ENCODE assay signal across 24 cellular contexts in the genomic region with DNA sequence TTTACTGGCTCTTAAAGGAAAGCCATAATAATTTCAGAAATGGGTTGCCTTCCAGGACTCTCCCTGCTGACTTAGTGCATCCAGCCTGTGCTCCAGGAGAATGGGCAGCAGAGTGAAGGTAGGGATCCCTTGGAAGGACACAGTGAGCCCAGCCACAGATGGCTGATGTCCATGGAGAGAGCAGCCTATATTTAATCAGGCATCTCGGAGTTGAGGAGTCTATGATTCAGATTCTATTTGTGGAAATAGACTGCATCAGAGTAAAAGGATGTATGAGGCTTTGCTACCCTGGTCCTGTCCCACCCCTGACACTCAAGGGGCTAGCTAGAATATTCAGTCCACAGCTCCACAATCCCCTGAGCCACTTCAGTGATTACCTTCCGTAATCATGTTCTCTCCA. TPM values are rescaled to one million over a fixed set of nuclear protein-coding genes. Genes with fewer than 3 reads are reported as not detected.
DNase-seq lines count a peak whose midpoint lies in the region; ATAC-seq and TF ChIP-seq lines count a peak whose summit lies in the region.
"Had no signal": no experiment of that assay in that cellular context is flagged by ENCODE, and none has a peak within 500 bp of the region (broad histone marks: within the 10 kb centered on the region; RNA-seq: fewer than 3 reads in every experiment).

No MANE protein-coding gene starts in this region.

- intact Hi-C loops in heart right ventricle (cut with DNase I) (no loop called here), right cardiac atrium (cut with DNase I) (no loop called here), aorta (cut with DNase I) (loop anchor here in 1 of 2 donors (10.0 kb wide), 1 partner anchor 270 kb away; no protein-coding TSS in a partner anchor)

- H3K4me3 ChIP-seq in heart right ventricle (no peak overlapping the region), right cardiac atrium (ENCODE audit: low read length) (no peak overlapping the region), aorta (ENCODE audit: low read length in 2 of 2) (no peak overlapping the region)
- H3K4me3 ChIP-seq: GM12878, SK-N-MC had no signal

- no peak for TF ChIP-seq CTCF in heart right ventricle (IDR thresholded peaks at IDR 0.05)

- H3K4me1 ChIP-seq in heart right ventricle (peaks cover 0 to 17% (median 9%) of the 10 kb centered on the region in 9 donors), right cardiac atrium (ENCODE audit: control insufficient read depth, insufficient read depth, low read length) (peaks cover 4% of the 10 kb centered on the region), aorta (ENCODE audit: control insufficient read depth in 1 of 2, insufficient read depth in 2 of 2, low read length in 2 of 2) (no peaks in the 10 kb centered on the region)

- no peaks in the 10 kb centered on the region for H3K9me3 ChIP-seq in heart right ventricle
- no peaks in the 10 kb centered on the region for H3K9me3 ChIP-seq in right cardiac atrium (ENCODE audit: control insufficient read depth, low read length)
- no peaks in the 10 kb centered on the region for H3K9me3 ChIP-seq in aorta (ENCODE audit: control insufficient read depth, low read length)

- no peaks in the 10 kb centered on the region for H3K36me3 ChIP-seq in heart right ventricle
- H3K36me3 ChIP-seq in aorta (ENCODE audit: control insufficient read depth in 1 of 2, insufficient read depth in 2 of 2, low read length in 1 of 2): no peaks in the 10 kb centered on the region

- 54 to 57% methylated on average over 2 of the region's 2 CpGs for WGBS in heart right ventricle, 2 donors
- 65% methylated on average over 2 of the region's 2 CpGs for WGBS in right cardiac atrium
- WGBS in aorta, 2 donors: 50 to 51% methylated on average over 2 of the region's 2 CpGs

- no peaks in the 10 kb centered on the region for H3K27me3 ChIP-seq in heart right ventricle
- no peaks in the 10 kb centered on the region for H3K27me3 ChIP-seq in right cardiac atrium (ENCODE audit: control insufficient read depth, insufficient read depth)
- no peaks in the 10 kb centered on the region for H3K27me3 ChIP-seq in aorta (ENCODE audit: control insufficient read depth in 1 of 2, insufficient read depth in 2 of 2, low read length in 1 of 2)

- ATAC-seq in heart right ventricle: peak in 7 of 8 donors; percentile 64 to 95 (median 90)
- peak; percentile 47 to 67 for ATAC-seq in right cardiac atrium
- ATAC-seq in aorta (ENCODE audit: low FRiP score): peak; percentile 62
- ATAC-seq: GM12878, HCT116, HepG2 had no signal

- H3K27ac ChIP-seq in heart right ventricle (no peak overlapping the region), right cardiac atrium (ENCODE audit: low read length) (no peak overlapping the region), aorta (ENCODE audit: low read depth in 1 of 2, low read length in 2 of 2) (no peak overlapping the region), caudate nucleus (ENCODE audit: low read depth, low read length) (no peak overlapping the region)
- H3K27ac ChIP-seq: SK-N-MC had no signal

- DNase-seq in heart right ventricle (peak in 1 of 2 donors; percentile 12), right cardiac atrium (no peak), occipital lobe (lab: John Stamatoyannopoulos, UW) (peak; percentile 4), aorta (no peak), globus pallidus (ENCODE audit: low spot score) (no peak), caudate nucleus (lab: John Stamatoyannopoulos, UW) (no peak)
- no peak for DNase-seq in stimulated activated CD4-positive, alpha-beta T cell treated with anti-CD3 and anti-CD28 coated beads, Interleukin-4, amount 100 ng/mL, for 24 hours
- DNase-seq: C1 segment of cervical spinal cord; CD4-positive, alpha-beta memory T cell; COR-L47; Karpas-422; NCI-H1436; NCI-H187; NCI-H2081 treated with DMSO at 0.1 percent for 48 hours; NCI-H2171; NCI-H226; NCI-H510A; NCI-H69; RPMI8226; SHP77 treated with DMSO at 0.1 percent for 48 hours had no signal

RNA-seq across cellular contexts. Expression of a gene that starts 43.8 kb away (rescaled TPM):
- total RNA-seq in heart right ventricle (10 to 100 TPM; 53.3 to 91.8 (median 64.4) TPM), right cardiac atrium (10 to 100 TPM; 75.7 to 81.6 (median 77.8) TPM), occipital lobe (169 TPM), aorta (100 to 1,000 TPM in 1 of 2 donors, 10 to 100 TPM in 1; 61.8 to 125 TPM)
- polyA plus RNA-seq in heart right ventricle (10 to 100 TPM; 13.3 to 17.6 TPM), right cardiac atrium (19.8 TPM), aorta (10 to 100 TPM; 14.0 to 18.2 TPM)
- total RNA-seq: HepG2 had no signal
